Comparison of ENCODE assay signal across 13 cellular contexts in genomic region chr9:129259373-129259772, GRCh38.
DNase-seq lines count a peak whose midpoint lies in the region; ATAC-seq, FAIRE-seq and TF ChIP-seq lines count a peak whose summit lies in the region.
"Had no signal": no experiment of that assay in that cellular context is flagged by ENCODE, and none has a peak within 500 bp of the region (broad histone marks: within the 10 kb centered on the region; RNA-seq: fewer than 3 reads in every experiment).

No MANE protein-coding gene starts in this region.

- WGBS in A549 (ENCODE audit: missing lambda C conversion rate): 95% methylated on average over 7 of the region's 7 CpGs

- H3K4me1 ChIP-seq in A549: peaks cover 17% of the 10 kb centered on the region

- no peak overlapping the region; a peak in 1 of 6 replicates for H3K27ac ChIP-seq in A549
- H3K27ac ChIP-seq in CD4-positive, alpha-beta T cell (ENCODE audit: low read depth, low read length): no peak overlapping the region

- peak overlapping the region; percentile 80 for H3K4me3 Mint-ChIP-seq in CD4-positive, alpha-beta T cell
- H3K4me3 Mint-ChIP-seq in activated naive CD8-positive, alpha-beta T cell: peak overlapping the region; percentile 78

- no peak for TF ChIP-seq EP300 in A549 (IDR thresholded peaks at IDR 0.05)

- peak overlapping the region; percentile 59 for H3K27ac Mint-ChIP-seq in CD4-positive, alpha-beta T cell
- H3K27ac Mint-ChIP-seq in activated naive CD8-positive, alpha-beta T cell: peak overlapping the region; percentile 35

- TF ChIP-seq RAD21 in A549 (conservative IDR thresholded peaks at IDR 0.05 in 1 of 2, IDR thresholded peaks at IDR 0.05 in 1 of 2): no peak

- no peak for DNase-seq in A549 (ENCODE audit: low read depth in 1 of 2, low spot score in 1 of 2)
- no peak for DNase-seq in CD4-positive, alpha-beta T cell
- peak; percentile 24 for DNase-seq in mesenteric fat pad (ENCODE audit: low spot score)
- DNase-seq in GDM1 (lab: John Stamatoyannopoulos, UW): no peak
- no peak for DNase-seq in DMS114 treated with DMSO at 0.1 percent for 48 hours (lab: John Stamatoyannopoulos, UW; ENCODE audit: unreplicated experiment)
- DNase-seq in G401 (ENCODE audit: low spot score): no peak
- DNase-seq in D721Med (ENCODE audit: insufficient read length, low spot score): no peak
- DNase-seq: effector CD4-positive, alpha-beta T cell; NCI-H2227 treated with DMSO at 0.1 percent for 48 hours; PC-3 had no signal

- H3K9me3 Mint-ChIP-seq in CD4-positive, alpha-beta T cell: no peaks in the 10 kb centered on the region
- H3K9me3 Mint-ChIP-seq in activated naive CD8-positive, alpha-beta T cell (ENCODE audit: low read depth): no peaks in the 10 kb centered on the region

- no peak for ATAC-seq in A549
- ATAC-seq in CD4-positive, alpha-beta T cell (ENCODE audit: poor library complexity): no peak
- ATAC-seq: PC-3 had no signal

- CTCF ChIA-PET in A549 (lab: Yijun Ruan, JAX): interaction anchor here (0.6 kb wide), 1 partner anchor 9 kb away, joined by 3 read pairs; no protein-coding TSS in a partner anchor
- CTCF ChIA-PET in CD4-positive, alpha-beta T cell (lab: Charles Lee): interaction anchor here (1.2 kb wide), 1 partner anchor 127 kb away, joined by 4 read pairs; no protein-coding TSS in a partner anchor

- no peaks in the 10 kb centered on the region for H3K9me3 ChIP-seq in A549
- H3K9me3 ChIP-seq in CD4-positive, alpha-beta T cell (ENCODE audit: control insufficient read depth, low read length): no peaks in the 10 kb centered on the region

- H3K27me3 ChIP-seq in CD4-positive, alpha-beta T cell (ENCODE audit: control insufficient read depth, insufficient read depth, low read length): no peaks in the 10 kb centered on the region

- intact Hi-C loops in CD4-positive, alpha-beta T cell (cut with DNase I, micrococcal nuclease): loop anchor here (2.0 to 5.0 kb wide), 3 partner anchors 23 to 82 kb away; partner anchors contain the start of gene IER5L (in 1 of the 2)

- POLR2A ChIA-PET in A549 (lab: Yijun Ruan, JAX): interaction anchor here (1.6 kb wide), 1 partner anchor 85 kb away, joined by 4 read pairs; no protein-coding TSS in a partner anchor
- POLR2A ChIA-PET in CD4-positive, alpha-beta T cell (lab: Charles Lee): interaction anchor here (0.6 to 1.6 kb wide), 5 partner anchors 9 to 86 kb away, joined by 3 to 8 read pairs (median 7); partner anchors contain the start of gene IER5L

- peaks cover 47% of the 10 kb centered on the region for H3K4me1 Mint-ChIP-seq in CD4-positive, alpha-beta T cell (ENCODE audit: low read depth)
- peaks cover 31% of the 10 kb centered on the region for H3K4me1 Mint-ChIP-seq in activated naive CD8-positive, alpha-beta T cell (ENCODE audit: low read depth)

- H3K27me3 Mint-ChIP-seq in CD4-positive, alpha-beta T cell: no peaks in the 10 kb centered on the region
- H3K27me3 Mint-ChIP-seq in activated naive CD8-positive, alpha-beta T cell: no peaks in the 10 kb centered on the region

- TF ChIP-seq CTCF in A549 (IDR thresholded peaks at IDR 0.05) (no peak), D721Med (IDR thresholded peaks at IDR 0.05; ENCODE audit: insufficient read depth, missing control alignments) (no peak)
- no peak for TF ChIP-seq CTCF in CD4-positive, alpha-beta T cell (IDR thresholded peaks at IDR 0.05)

- no peak for TF ChIP-seq POLR2A in A549 (IDR thresholded peaks at IDR 0.05; ENCODE audit: low read length)

- FAIRE-seq in A549 (lab: Jason Lieb, UNC) (no peak), D721Med (lab: Jason Lieb, UNC) (no peak)
- FAIRE-seq: islet of Langerhans had no signal

- no peaks in the 10 kb centered on the region for H3K36me3 Mint-ChIP-seq in CD4-positive, alpha-beta T cell (ENCODE audit: low read depth)
- H3K36me3 Mint-ChIP-seq in activated naive CD8-positive, alpha-beta T cell: no peaks in the 10 kb centered on the region
- H3K36me3 Mint-ChIP-seq: CD14-positive monocyte had no signal

- peak overlapping the region; percentile 90; the same call in 2 of the 3 replicates for H3K4me2 ChIP-seq in A549

- in situ Hi-C loops in G401 (cut with HindIII; ENCODE audit: low sequenced_read_pairs): no loop called here

- H3K4me3 ChIP-seq in A549: no peak overlapping the region; the same call in 2 of the 3 replicates

TF ChIP-seq in A549, 52 proteins besides CTCF, POLR2A, EP300 and RAD21:
- TF ChIP-seq CBX8 (IDR thresholded peaks at IDR 0.05) (no peak), RCOR1 (IDR thresholded peaks at IDR 0.05; ENCODE audit: low read depth, low read length) (no peak), KDM5A (IDR thresholded peaks at IDR 0.05) (no peak), RFX5 (IDR thresholded peaks at IDR 0.05) (no peak), MAX (IDR thresholded peaks at IDR 0.05) (no peak), HES2 (IDR thresholded peaks at IDR 0.05) (no peak), NFE2L2 (conservative IDR thresholded peaks at IDR 0.05; ENCODE audit: low read length) (no peak), MAZ (IDR thresholded peaks at IDR 0.05; ENCODE audit: borderline replicate concordance, low read depth, low read length) (no peak), TFCP2L1 (CRISPR knock-in tag; IDR thresholded peaks at IDR 0.05) (no peak), HMGXB4 (CRISPR knock-in tag; IDR thresholded peaks at IDR 0.05; ENCODE audit: borderline replicate concordance) (no peak), HOXB13 (CRISPR knock-in tag; IDR thresholded peaks at IDR 0.05; ENCODE audit: low read depth) (no peak), ELK1 (IDR thresholded peaks at IDR 0.05; ENCODE audit: low read depth, low read length) (no peak), REST (IDR thresholded peaks at IDR 0.05) (no peak)
